ENCODE assay signal across 1 cellular context in genomic region chr11:1508491-1508891, GRCh38.
TF ChIP-seq lines count a peak whose summit lies in the region.

No MANE protein-coding gene starts in this region.

TF ChIP-seq in WTC11, 78 proteins besides CTCF, POLR2A, EP300 and RAD21 (continued from another document):
- TF ChIP-seq ZBTB43 (CRISPR knock-in tag; IDR thresholded peaks at IDR 0.05) (no peak), ELF4 (CRISPR knock-in tag; IDR thresholded peaks at IDR 0.05; ENCODE audit: low read depth) (no peak), NFE2L1 (CRISPR knock-in tag; IDR thresholded peaks at IDR 0.05) (no peak), PRDM15 (CRISPR knock-in tag; IDR thresholded peaks at IDR 0.05) (no peak), JUN (CRISPR knock-in tag; IDR thresholded peaks at IDR 0.05) (no peak), ZNF121 (CRISPR knock-in tag; IDR thresholded peaks at IDR 0.05) (no peak), TP53 (CRISPR knock-in tag; IDR thresholded peaks at IDR 0.05) (no peak), ZNF263 (CRISPR knock-in tag; IDR thresholded peaks at IDR 0.05; ENCODE audit: low read depth) (no peak)
